Comparison of ENCODE assay signal across 22 cellular contexts in genomic region chr12:2108975-2109671, GRCh38. TPM values are rescaled to one million over a fixed set of nuclear protein-coding genes. Genes with fewer than 3 reads are reported as not detected.
DNase-seq lines count a peak whose midpoint lies in the region; ATAC-seq, FAIRE-seq and TF ChIP-seq lines count a peak whose summit lies in the region.
"Had no signal": no experiment of that assay in that cellular context is flagged by ENCODE, and none has a peak within 500 bp of the region (broad histone marks: within the 10 kb centered on the region; RNA-seq: fewer than 3 reads in every experiment).

No MANE protein-coding gene starts in this region.

- no peak overlapping the region for H3K18ac ChIP-seq in H1 (ENCODE audit: extremely low read depth, low read length)

- H3K9ac ChIP-seq in H1 (replicated peaks in 1 of 4; ENCODE audit: extremely low read depth in 1 of 4, low read depth in 3 of 4, low read length in 3 of 4): no peak overlapping the region
- H3K9ac ChIP-seq in rectal smooth muscle tissue (ENCODE audit: low read length): no peak overlapping the region

- no peak overlapping the region for H2AK5ac ChIP-seq in H1 (ENCODE audit: low read depth, low read length)

- H4K20me1 ChIP-seq in H1 (replicated peaks in 1 of 2; ENCODE audit: control insufficient read depth in 1 of 2, insufficient read depth in 2 of 2, low read length in 2 of 2): no peaks in the 10 kb centered on the region

- no peak overlapping the region for H4K91ac ChIP-seq in H1 (replicated peaks; ENCODE audit: insufficient read length, low read length)

- H3K14ac ChIP-seq in H1 (ENCODE audit: insufficient read length): no peak overlapping the region

- ATAC-seq in heart right ventricle: no peak
- ATAC-seq in Right ventricle myocardium inferior: no peak

- no peak for DNase-seq in heart right ventricle
- DNase-seq in Right ventricle myocardium inferior (ENCODE audit: missing footprints): no peak
- DNase-seq in H1 (ENCODE audit: low read depth in 1 of 2, low spot score in 2 of 2): no peak
- no peak for DNase-seq in NCI-H2081 treated with DMSO at 0.1 percent for 48 hours (lab: John Stamatoyannopoulos, UW)
- no peak for DNase-seq in cortex of kidney (lab: John Stamatoyannopoulos, UW)
- no peak for DNase-seq in anterior cingulate cortex (lab: John Stamatoyannopoulos, UW)
- DNase-seq: CD8-positive, alpha-beta memory T cell; GOT3; MV-4-11; NCI-H1105 treated with DMSO at 0.1 percent for 48 hours; NCI-H2029 treated with DMSO at 0.1 percent for 48 hours; NCI-H2171; NCI-H345; NCI-H524; NCI-H82 had no signal

- intact Hi-C loops in heart right ventricle (cut with DNase I): no loop called here
- intact Hi-C loops in Right ventricle myocardium inferior (cut with DNase I): no loop called here

- TF ChIP-seq EP300 in H1 (IDR thresholded peaks at IDR 0.05; ENCODE audit: borderline replicate concordance in 1 of 2, low read depth in 2 of 2, low read length in 2 of 2): no peak

- no peaks in the 10 kb centered on the region for H3K27me3 ChIP-seq in heart right ventricle
- 0 out of 7 replicates have a peak, but pooled peaks cover 0 to 4% (median 0%) of the 10 kb centered on the region in 4 experiments for H3K27me3 ChIP-seq in H1 (replicated peaks in 1 of 4; ENCODE audit: control insufficient read depth in 3 of 4, extremely low read depth in 1 of 4, insufficient read depth in 3 of 4, low read length in 3 of 4)
- H3K27me3 ChIP-seq in rectal smooth muscle tissue (ENCODE audit: control insufficient read depth, insufficient read depth, low read length): no peaks in the 10 kb centered on the region
- H3K27me3 ChIP-seq: Peyer's patch, SJSA1 had no signal

- TF ChIP-seq CTCF in heart right ventricle (IDR thresholded peaks at IDR 0.05) (no peak), H1 (IDR thresholded peaks at IDR 0.05; ENCODE audit: control extremely low read depth in 1 of 3, insufficient read depth in 1 of 3, low read depth in 1 of 3, low read length in 3 of 3) (no peak)

- no peak overlapping the region for H2BK5ac ChIP-seq in H1 (ENCODE audit: low read depth, low read length)

- H3K79me2 ChIP-seq in H1 (ENCODE audit: control insufficient read depth in 1 of 2, insufficient read depth in 2 of 2, low read length in 2 of 2): no peaks in the 10 kb centered on the region

- no peak overlapping the region for H3K4me2 ChIP-seq in H1 (ENCODE audit: insufficient read depth in 1 of 2, low read depth in 2 of 2, low read length in 2 of 2)

- no peak overlapping the region for H3K23ac ChIP-seq in H1 (ENCODE audit: insufficient read length)

- no peak overlapping the region for H2BK20ac ChIP-seq in H1 (ENCODE audit: low read length)

- no peak overlapping the region for H2AFZ ChIP-seq in H1 (ENCODE audit: low read length)

- H3K56ac ChIP-seq in H1 (replicated peaks; ENCODE audit: insufficient read length, low read depth, low read length): no peak overlapping the region

- FAIRE-seq in H1 (lab: Jason Lieb, UNC): no peak
- FAIRE-seq: A204.1, G401.6, GM12892 had no signal

- H3K27ac ChIP-seq in heart right ventricle: peak overlapping the region in 7 of 10 donors; percentile 22 to 80 (median 34)
- no peak overlapping the region for H3K27ac ChIP-seq in H1 (ENCODE audit: low read depth, low read length)
- peak overlapping the region; percentile 12 for H3K27ac ChIP-seq in rectal smooth muscle tissue (ENCODE audit: low read depth, low read length)
- H3K27ac ChIP-seq: C4-2B, Peyer's patch, SJSA1 had no signal

- H3K4me1 ChIP-seq in heart right ventricle (peaks cover 21 to 80% (median 52%) of the 10 kb centered on the region in 9 donors), H1 (replicated peaks in 1 of 4; ENCODE audit: control insufficient read depth in 3 of 4, insufficient read depth in 4 of 4, low read length in 3 of 4) (no peaks in the 10 kb centered on the region), rectal smooth muscle tissue (ENCODE audit: control insufficient read depth, insufficient read depth, low read length) (peaks cover 19% of the 10 kb centered on the region)
- H3K4me1 ChIP-seq: SJSA1 had no signal

- H3K4me3 ChIP-seq in heart right ventricle (no peak overlapping the region), H1 (ENCODE audit: extremely low read depth in 1 of 4, insufficient read depth in 2 of 4, low read depth in 3 of 4, low read length in 4 of 4) (no peak overlapping the region), rectal smooth muscle tissue (ENCODE audit: low read length) (no peak overlapping the region)
- H3K4me3 ChIP-seq: Peyer's patch, SJSA1 had no signal

- H4K5ac ChIP-seq in H1 (ENCODE audit: insufficient read length, low read depth, low read length): no peak overlapping the region

- H2BK12ac ChIP-seq in H1 (ENCODE audit: low read depth, low read length): no peak overlapping the region; the same call in 1 of the 2 replicates

- no peak overlapping the region for H3K4ac ChIP-seq in H1 (replicated peaks; ENCODE audit: insufficient read length, low read depth, low read length)

- H2BK15ac ChIP-seq in H1 (ENCODE audit: low read length): no peak overlapping the region

- H3K23me2 ChIP-seq in H1 (ENCODE audit: low read depth, low read length): no peaks in the 10 kb centered on the region

- no peak for TF ChIP-seq RAD21 in H1 (IDR thresholded peaks at IDR 0.05 in 1 of 2, conservative IDR thresholded peaks at IDR 0.05 in 1 of 2; ENCODE audit: low read depth in 2 of 2, low read length in 2 of 2)

- H3K79me1 ChIP-seq in H1 (ENCODE audit: low read depth, low read length): no peaks in the 10 kb centered on the region

- POLR2A ChIA-PET in H1 (lab: Charles Lee; ENCODE audit: partially characterized antibody): interaction anchor here (1.0 kb wide), 1 partner anchor 11 kb away, joined by 3 read pairs; no protein-coding TSS in a partner anchor

- H4K8ac ChIP-seq in H1 (ENCODE audit: extremely low read depth, insufficient read depth, low read length): no peak overlapping the region

- WGBS in heart right ventricle, 2 donors: 71 to 78% methylated on average over 10 of the region's 10 CpGs
- 81% methylated on average over 10 of the region's 10 CpGs; no CpG with 5 or more reads in 1 of the 2 experiments for WGBS in H1 (ENCODE audit: extremely low coverage in 1 of 2, insufficient coverage in 1 of 2, insufficient read length in 1 of 2, insufficient replicate concordance in 2 of 2, low coverage in 1 of 2, low lambda C conversion rate in 2 of 2, missing lambda C conversion rate in 1 of 2), 2 experiments

- CTCF ChIA-PET in H1 (lab: Charles Lee; ENCODE audit: partially characterized antibody): interaction anchor here (1.5 to 1.6 kb wide), 2 partner anchors 52 to 74 kb away, joined by 3 to 4 read pairs; no protein-coding TSS in a partner anchor

- TF ChIP-seq POLR2A in H1 (IDR thresholded peaks at IDR 0.05; ENCODE audit: control extremely low read depth in 1 of 2, low read depth in 2 of 2, low read length in 2 of 2): no peak

- H3K9me3 ChIP-seq in heart right ventricle (no peaks in the 10 kb centered on the region), H1 (ENCODE audit: insufficient read depth in 2 of 2, low read depth in 1 of 2, low read length in 1 of 2) (no peaks in the 10 kb centered on the region)
- H3K9me3 ChIP-seq: Peyer's patch, SJSA1 had no signal

- no peaks in the 10 kb centered on the region for H3K36me3 ChIP-seq in heart right ventricle
- H3K36me3 ChIP-seq in H1 (ENCODE audit: control insufficient read depth in 2 of 4, insufficient read depth in 4 of 4, low read length in 3 of 4): no peaks in the 10 kb centered on the region
- no peaks in the 10 kb centered on the region for H3K36me3 ChIP-seq in rectal smooth muscle tissue (ENCODE audit: control insufficient read depth, insufficient read depth, low read length)
- H3K36me3 ChIP-seq: Peyer's patch, SJSA1 had no signal

- no peak overlapping the region for H2BK120ac ChIP-seq in H1 (replicated peaks; ENCODE audit: low read depth, low read length)

TF ChIP-seq in H1, 55 proteins besides CTCF, POLR2A, EP300 and RAD21:
- TF ChIP-seq KDM1A (IDR thresholded peaks at IDR 0.05; ENCODE audit: borderline replicate concordance, low read length) (peak; percentile 62; the same call in 1 of the 2 replicates), SIX5 (IDR thresholded peaks at IDR 0.05; ENCODE audit: low read depth, low read length) (no peak), TAF7 (optimal IDR thresholded peaks at IDR 0.05; ENCODE audit: borderline replicate concordance, low read depth, low read length) (no peak)

RNA-seq across cellular contexts. Expression of gene CACNA1C, which starts 56.3 kb away (rescaled TPM):
- total RNA-seq in heart right ventricle (100 to 1,000 TPM; 146 to 222 (median 187) TPM), Right ventricle myocardium inferior (171 TPM)
- polyA plus RNA-seq in heart right ventricle (10 to 100 TPM; 19.1 to 68.9 TPM), H1 (2011; rRNA removed) (0.97 and 1.3 TPM in 2 replicates)
- 1.3 and 1.9 TPM in 2 replicates for total RNA-seq in H1 (2021; fragmentation: NEBNext Ultra II Directional; extraction: Animal tissue kit (Norgen Biotek cat#: 25700))
- polyA plus RNA-seq in H1 (2011; cell fraction: cytosol; rRNA removed): 0.88 TPM
- polyA plus RNA-seq in H1 (2011; cell fraction: nucleus; rRNA removed): 5.2 TPM
- 0.82 to 1.8 TPM (median 1.4 TPM) in 4 replicates for polyA plus RNA-seq in H1 (2012, experiment 1 of 2)
- 0.55 TPM for polyA plus RNA-seq in H1 (2012, experiment 2 of 2)
- polyA plus RNA-seq in H1 (2013, experiment 1 of 2): 1.4 TPM
- polyA plus RNA-seq in H1 (2013, experiment 2 of 2): 1.2 TPM
- 3.5 and 4.4 TPM in 2 replicates for polyA minus RNA-seq in H1 (2011; rRNA and poly(A)+ RNA removed)
- polyA minus RNA-seq in H1 (2011; cell fraction: cytosol; rRNA and poly(A)+ RNA removed): 1.8 TPM
- polyA minus RNA-seq in H1 (2011; cell fraction: nucleus; rRNA and poly(A)+ RNA removed): 6.9 TPM

Comparison
In these comparisons a context has a peak if more than half of its experiments do, and no peak if none do; other contexts are left out.
1. RNA of gene CACNA1C, which starts 56.3 kb away (total RNA-seq): 146 to 222 TPM in heart right ventricle and 171 TPM in Right ventricle myocardium inferior (single experiment); 1.3 to 1.9 TPM in H1; every median in the first group is over 10 times any median in the second.